11 cellular contexts compared by ENCODE assay signal in the genomic region with DNA sequence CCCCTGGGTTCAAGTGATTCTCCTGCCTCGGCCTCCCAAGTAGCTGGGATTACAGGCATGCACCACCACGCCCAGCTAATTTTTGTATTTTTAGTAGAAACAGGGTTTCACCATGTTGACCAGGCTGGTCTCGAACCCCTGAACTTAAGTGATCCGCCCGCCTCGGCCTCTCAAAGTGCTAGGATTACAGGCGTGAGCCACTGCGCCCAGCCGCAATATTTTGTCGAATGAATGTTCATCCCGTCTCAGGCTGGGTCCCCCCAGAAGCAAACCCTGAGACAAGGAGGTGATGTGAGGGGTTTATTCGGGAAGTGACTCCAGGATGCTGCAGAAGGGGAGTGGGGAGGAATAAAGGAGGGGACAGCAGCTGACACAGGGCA. TPM values are rescaled to one million over a fixed set of nuclear protein-coding genes. Genes with fewer than 3 reads are reported as not detected.
DNase-seq lines count a peak whose midpoint lies in the region; ATAC-seq and TF ChIP-seq lines count a peak whose summit lies in the region.
"Not testable (repeated sequence)": the region's sequence is repeated elsewhere in the genome, so short reads cannot be mapped to it uniquely, and the experiment has no call there.
"Had no signal": no experiment of that assay in that cellular context is flagged by ENCODE, and none has a peak within 500 bp of the region (broad histone marks: within the 10 kb centered on the region; RNA-seq: fewer than 3 reads in every experiment).

No MANE protein-coding gene starts in this region.

- H3K9me3 ChIP-seq in BLaER1; T-helper 17 cell (ENCODE audit: control insufficient read depth, low read length, poor library complexity, severe bottlenecking); neuronal stem cell (replicated peaks in 1 of 2; ENCODE audit: control insufficient read depth in 2 of 2, insufficient read depth in 1 of 2, low read depth in 1 of 2, low read length in 2 of 2); thymus (ENCODE audit: control insufficient read depth): not testable (repeated sequence)

- H3K27ac ChIP-seq in BLaER1, result peak overlapping the region; percentile 12; the same call in 1 of the 2 replicates
- peak overlapping the region; percentile 98; the same call in 1 of the 2 replicates for H3K27ac ChIP-seq in KMS-11
- H3K27ac ChIP-seq in neuronal stem cell (replicated peaks; ENCODE audit: low read length), result not testable (repeated sequence)
- peak overlapping the region; percentile 46 for H3K27ac ChIP-seq in thymus (ENCODE audit: low read depth)

- H3K14ac ChIP-seq in neuronal stem cell (ENCODE audit: low read length), result not testable (repeated sequence)

- H2BK15ac ChIP-seq in neuronal stem cell (ENCODE audit: low read length), result peak overlapping the region; percentile 86

- not testable (repeated sequence) for H3K27me3 Mint-ChIP-seq in T-helper 17 cell; activated CD8-positive, alpha-beta memory T cell treated with anti-CD3 and anti-CD28 coated beads, Interleukin-2, amount 10 ng/mL, durations not matched to agents 7 days and 5 days
- H3K27me3 Mint-ChIP-seq in immature natural killer cell (ENCODE audit: low read depth in 3 of 3), result peaks cover 2 to 28% (median 13%) of the 10 kb centered on the region in 3 donors

- H3K18ac ChIP-seq in neuronal stem cell (ENCODE audit: low read length), result peak overlapping the region; percentile 87

- not testable (repeated sequence) for H4K91ac ChIP-seq in neuronal stem cell (ENCODE audit: low read depth, low read length, poor library complexity)

- H2BK120ac ChIP-seq in neuronal stem cell (ENCODE audit: low read depth, low read length), result not testable (repeated sequence)

- peak overlapping the region; percentile 89 for H2AK5ac ChIP-seq in neuronal stem cell (ENCODE audit: low read depth, low read length)

- 0 out of 2 replicates have a peak overlapping the region, but pooled peaks have one; percentile 7 for H3K9ac ChIP-seq in BLaER1
- not testable (repeated sequence) for H3K9ac ChIP-seq in KMS-11
- peak overlapping the region; percentile 57 for H3K9ac ChIP-seq in neuronal stem cell (ENCODE audit: low read depth, low read length, poor library complexity)

- H3K4me1 Mint-ChIP-seq in T-helper 17 cell (peaks cover 83% of the 10 kb centered on the region), immature natural killer cell (peaks cover 98% of the 10 kb centered on the region in 2 donors)
- peaks cover 99% of the 10 kb centered on the region for H3K4me1 Mint-ChIP-seq in activated CD8-positive, alpha-beta memory T cell treated with anti-CD3 and anti-CD28 coated beads, Interleukin-2, amount 10 ng/mL, durations not matched to agents 7 days and 5 days

- TF ChIP-seq CTCF in KMS-11 (conservative IDR thresholded peaks at IDR 0.05; ENCODE audit: low read depth, low read length), result not testable (repeated sequence)

- H3K4me3 Mint-ChIP-seq in T-helper 17 cell (peak overlapping the region; percentile 92), immature natural killer cell (peak overlapping the region; percentile 5 to 56 (median 41))
- H3K4me3 Mint-ChIP-seq in activated CD8-positive, alpha-beta memory T cell treated with anti-CD3 and anti-CD28 coated beads, Interleukin-2, amount 10 ng/mL, durations not matched to agents 7 days and 5 days, result peak overlapping the region; percentile 24

- H3K23ac ChIP-seq in neuronal stem cell (ENCODE audit: low read depth, low read length, poor library complexity), result not testable (repeated sequence)

- H3K4me1 ChIP-seq in BLaER1, result peaks cover 98% of the 10 kb centered on the region
- peaks cover 83% of the 10 kb centered on the region for H3K4me1 ChIP-seq in KMS-11 (ENCODE audit: low read depth, poor library complexity, severe bottlenecking)
- H3K4me1 ChIP-seq in neuronal stem cell (ENCODE audit: control insufficient read depth in 2 of 2, insufficient read depth in 1 of 2, low read depth in 1 of 2, low read length in 2 of 2), result not testable (repeated sequence)
- H3K4me1 ChIP-seq in thymus (ENCODE audit: control insufficient read depth, insufficient read depth, low read length), result peaks cover 65% of the 10 kb centered on the region

- peaks cover 74% of the 10 kb centered on the region for H3K36me3 ChIP-seq in BLaER1
- H3K36me3 ChIP-seq in KMS-11 (ENCODE audit: insufficient read depth); neuronal stem cell (replicated peaks in 1 of 2; ENCODE audit: control insufficient read depth in 2 of 2, insufficient read depth in 2 of 2, low read length in 2 of 2): not testable (repeated sequence)
- H3K36me3 ChIP-seq in thymus (ENCODE audit: control insufficient read depth, insufficient read depth), result peaks cover 76% of the 10 kb centered on the region

- not testable (repeated sequence) for DNase-seq in T-helper 17 cell; activated CD8-positive, alpha-beta memory T cell treated with anti-CD3 and anti-CD28 coated beads, Interleukin-2, amount 10 ng/mL, durations not matched to agents 7 days and 5 days; activated naive CD4-positive, alpha-beta T cell treated with anti-CD3 and anti-CD28 coated beads, Interleukin-2, amount 50 U/mL, for 72 hours (ENCODE audit: low spot score in 2 of 2); immature natural killer cell; neuronal stem cell (ENCODE audit: low spot score)

- CTCF ChIA-PET in activated CD8-positive, alpha-beta memory T cell treated with anti-CD3 and anti-CD28 coated beads, Interleukin-2, amount 10 ng/mL, durations not matched to agents 7 days and 5 days (lab: Charles Lee), result interaction anchor here (0.8 to 7.6 kb wide), 3 partner anchors 9 to 27 kb away, joined by 4 to 112 read pairs (median 6); a partner anchor contains a TSS

- not testable (repeated sequence) for H3K4ac ChIP-seq in neuronal stem cell (ENCODE audit: low read length)

- H4K20me1 ChIP-seq in BLaER1, result peaks cover 96% of the 10 kb centered on the region
- not testable (repeated sequence) for H4K20me1 ChIP-seq in KMS-11 (ENCODE audit: insufficient read depth)

- H3K27ac Mint-ChIP-seq in T-helper 17 cell, result peak overlapping the region; percentile 97
- peak overlapping the region; percentile 89 for H3K27ac Mint-ChIP-seq in activated CD8-positive, alpha-beta memory T cell treated with anti-CD3 and anti-CD28 coated beads, Interleukin-2, amount 10 ng/mL, durations not matched to agents 7 days and 5 days
- peak overlapping the region; percentile 78 to 84 for H3K27ac Mint-ChIP-seq in activated naive CD4-positive, alpha-beta T cell treated with anti-CD3 and anti-CD28 coated beads, Interleukin-2, amount 50 U/mL, for 72 hours
- H3K27ac Mint-ChIP-seq in immature natural killer cell, result peak overlapping the region; percentile 98 to 100 (median 99)

- H3K4me2 ChIP-seq in BLaER1 (peak overlapping the region; percentile 95), KMS-11 (0 out of 2 replicates have a peak overlapping the region, but pooled peaks have one; percentile 29)
- H3K4me2 ChIP-seq in neuronal stem cell (ENCODE audit: insufficient read depth, low read length, poor library complexity, severe bottlenecking), result not testable (repeated sequence)

- not testable (repeated sequence) for H3K79me1 ChIP-seq in neuronal stem cell (ENCODE audit: low read depth, low read length)

- H3K4me3 ChIP-seq in BLaER1; KMS-11 (IDR thresholded peaks at IDR 0.05; ENCODE audit: insufficient read depth, low read depth, low read length); neuronal stem cell (ENCODE audit: low read length in 2 of 2); thymus (ENCODE audit: low read length): not testable (repeated sequence)

- H3K79me2 ChIP-seq in KMS-11 (ENCODE audit: insufficient read depth, low read depth), result peaks cover 32% of the 10 kb centered on the region

- WGBS in neuronal stem cell (ENCODE audit: extremely low coverage in 2 of 2, insufficient read length in 2 of 2, insufficient replicate concordance in 1 of 2), 2 donors, result no CpG with 5 or more reads among the region's 12 CpGs
- whole genome bisulfite sequencing in thymus, result 97% methylated on average over 12 of the region's 12 CpGs

- not testable (repeated sequence) for H2BK5ac ChIP-seq in neuronal stem cell (ENCODE audit: low read length)

- not testable (repeated sequence) for H2BK12ac ChIP-seq in neuronal stem cell (ENCODE audit: low read length)

- not testable (repeated sequence) for H2AFZ ChIP-seq in KMS-11 (ENCODE audit: low read depth); neuronal stem cell (ENCODE audit: low read length)

- ATAC-seq in T-helper 17 cell; activated CD8-positive, alpha-beta memory T cell treated with anti-CD3 and anti-CD28 coated beads, Interleukin-2, amount 10 ng/mL, durations not matched to agents 7 days and 5 days; activated naive CD4-positive, alpha-beta T cell treated with anti-CD3 and anti-CD28 coated beads, Interleukin-2, amount 50 U/mL, for 72 hours: not testable (repeated sequence)

- peaks cover 22% of the 10 kb centered on the region for H3K36me3 Mint-ChIP-seq in T-helper 17 cell (ENCODE audit: low read depth)
- H3K36me3 Mint-ChIP-seq in activated CD8-positive, alpha-beta memory T cell treated with anti-CD3 and anti-CD28 coated beads, Interleukin-2, amount 10 ng/mL, durations not matched to agents 7 days and 5 days, result peaks cover 91% of the 10 kb centered on the region
- H3K36me3 Mint-ChIP-seq in activated naive CD4-positive, alpha-beta T cell treated with anti-CD3 and anti-CD28 coated beads, Interleukin-2, amount 50 U/mL, for 72 hours, result peaks cover 44 to 75% of the 10 kb centered on the region in 2 donors
- H3K36me3 Mint-ChIP-seq in immature natural killer cell, result peaks cover 19 to 65% (median 21%) of the 10 kb centered on the region in 3 donors

- H3K27me3 ChIP-seq in BLaER1; KMS-11 (ENCODE audit: insufficient read depth, low read depth); thymus (ENCODE audit: control insufficient read depth, insufficient read depth): not testable (repeated sequence)
- peaks cover 0 to 45% (median 0%) of the 10 kb centered on the region in 3 experiments for H3K27me3 ChIP-seq in neuronal stem cell (ENCODE audit: control insufficient read depth in 3 of 3, insufficient read depth in 3 of 3, low read depth in 1 of 3, low read length in 3 of 3)

- H4K8ac ChIP-seq in neuronal stem cell (ENCODE audit: low read depth, low read length), result not testable (repeated sequence)

- not testable (repeated sequence) for H3K9me3 Mint-ChIP-seq in activated CD8-positive, alpha-beta memory T cell treated with anti-CD3 and anti-CD28 coated beads, Interleukin-2, amount 10 ng/mL, durations not matched to agents 7 days and 5 days (ENCODE audit: low read depth); activated naive CD4-positive, alpha-beta T cell treated with anti-CD3 and anti-CD28 coated beads, Interleukin-2, amount 50 U/mL, for 72 hours; immature natural killer cell

RNA-seq across cellular contexts. Expression of a gene that starts 10.7 kb away (rescaled TPM):
- 100 to 1,000 TPM; 297 to 478 TPM for total RNA-seq in T-helper 17 cell
- total RNA-seq in activated CD8-positive, alpha-beta memory T cell treated with anti-CD3 and anti-CD28 coated beads, Interleukin-2, amount 10 ng/mL, durations not matched to agents 7 days and 5 days, result 100 to 1,000 TPM; 834 to 907 TPM
- total RNA-seq in activated naive CD4-positive, alpha-beta T cell treated with anti-CD3 and anti-CD28 coated beads, Interleukin-2, amount 50 U/mL, for 72 hours, result 100 to 1,000 TPM; 655 to 769 TPM
- polyA plus RNA-seq in immature natural killer cell (1,000 to 10,000 TPM in 2 of 3 donors, 100 to 1,000 TPM in 1; 962 to 1,843 (median 1,262) TPM), thymus (206 TPM)
- polyA plus RNA-seq in neuronal stem cell (2013, experiment 1 of 2), result 1.2 TPM
- 1.1 TPM for polyA plus RNA-seq in neuronal stem cell (2013, experiment 2 of 2)

RNA-seq across cellular contexts. Expression of a gene that starts 21.1 kb away (rescaled TPM):
- 1 to 10 TPM in 1 of 2 donors, under 1 TPM in 1; 0.37 to 2.1 TPM for total RNA-seq in T-helper 17 cell
- total RNA-seq in activated CD8-positive, alpha-beta memory T cell treated with anti-CD3 and anti-CD28 coated beads, Interleukin-2, amount 10 ng/mL, durations not matched to agents 7 days and 5 days, result 1 to 10 TPM; 1.3 to 2.2 TPM
- 10 to 100 TPM in 1 of 2 donors, 1 to 10 TPM in 1; 5.2 to 28.1 TPM for total RNA-seq in activated naive CD4-positive, alpha-beta T cell treated with anti-CD3 and anti-CD28 coated beads, Interleukin-2, amount 50 U/mL, for 72 hours
- not detected for polyA plus RNA-seq in immature natural killer cell
- 0.22 TPM for polyA plus RNA-seq in neuronal stem cell (2013, experiment 1 of 2)
- 0.28 TPM for polyA plus RNA-seq in neuronal stem cell (2013, experiment 2 of 2)
- polyA plus RNA-seq in thymus, result 3.9 TPM
- total RNA-seq: K562, M059J had no signal

RNA-seq across cellular contexts. Expression of a gene that starts 45.3 kb away (rescaled TPM):
- total RNA-seq in T-helper 17 cell, result 10 to 100 TPM; 11.2 to 11.8 TPM
- total RNA-seq in activated CD8-positive, alpha-beta memory T cell treated with anti-CD3 and anti-CD28 coated beads, Interleukin-2, amount 10 ng/mL, durations not matched to agents 7 days and 5 days, result 1 to 10 TPM; 6.7 to 7.4 TPM
- 10 to 100 TPM; 13.8 to 14.5 TPM for total RNA-seq in activated naive CD4-positive, alpha-beta T cell treated with anti-CD3 and anti-CD28 coated beads, Interleukin-2, amount 50 U/mL, for 72 hours
- polyA plus RNA-seq in immature natural killer cell, result 1 to 10 TPM in 2 of 3 donors, not detected in 1; 1.5 to 1.8 TPM
- 17.0 TPM for polyA plus RNA-seq in neuronal stem cell (2013, experiment 1 of 2)
- polyA plus RNA-seq in neuronal stem cell (2013, experiment 2 of 2), result 18.2 TPM
- polyA plus RNA-seq in thymus, result 23.2 TPM

RNA-seq across cellular contexts. Expression of a gene that starts 48.9 kb away (rescaled TPM):
- 10 to 100 TPM; 89.5 to 98.7 TPM for total RNA-seq in T-helper 17 cell
- total RNA-seq in activated CD8-positive, alpha-beta memory T cell treated with anti-CD3 and anti-CD28 coated beads, Interleukin-2, amount 10 ng/mL, durations not matched to agents 7 days and 5 days, result 100 to 1,000 TPM in 1 of 2 experiments, 10 to 100 TPM in 1; 97.8 to 123 TPM
- 10 to 100 TPM; 60.7 to 69.7 TPM for total RNA-seq in activated naive CD4-positive, alpha-beta T cell treated with anti-CD3 and anti-CD28 coated beads, Interleukin-2, amount 50 U/mL, for 72 hours
- polyA plus RNA-seq in immature natural killer cell (10 to 100 TPM; 42.5 to 95.4 (median 54.1) TPM), thymus (54.6 TPM)
- polyA plus RNA-seq in neuronal stem cell (2013, experiment 1 of 2), result not detected
- not detected for polyA plus RNA-seq in neuronal stem cell (2013, experiment 2 of 2)
- total RNA-seq: H7 had no signal

Comparison
In these comparisons a context has a peak if more than half of its experiments do, and no peak if none do; other contexts are left out.
1. H3K4me3 Mint-ChIP-seq: peak in every context shown above with its lines; median percentile 92 in T-helper 17 cell; 41 in immature natural killer cell; 24 in activated CD8-positive, alpha-beta memory T cell treated with anti-CD3 and anti-CD28 coated beads, Interleukin-2, amount 10 ng/mL, durations not matched to agents 7 days and 5 days.